8 cellular contexts compared by ENCODE assay signal in the genomic region with DNA sequence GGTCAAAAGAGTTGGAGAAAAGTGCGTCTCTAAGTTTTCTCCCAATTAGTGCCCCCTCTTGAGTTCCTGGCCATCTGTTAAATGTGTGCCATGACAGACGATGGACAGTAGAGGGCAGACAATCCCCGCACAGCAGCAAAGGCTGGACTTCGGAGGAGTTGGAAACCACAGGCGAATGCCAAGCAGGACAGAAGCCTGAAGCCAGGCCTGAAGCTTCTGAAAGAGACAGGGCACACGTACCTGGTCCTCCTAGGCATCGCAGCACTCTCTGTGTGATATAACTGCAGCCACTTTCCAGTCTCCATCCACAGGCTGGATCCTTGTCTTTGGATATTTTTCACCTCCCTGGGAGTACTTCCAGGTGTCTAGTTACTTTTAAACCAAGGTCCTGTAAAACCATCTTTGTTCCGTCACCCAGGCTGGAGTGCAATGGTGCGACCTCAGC. TPM values are rescaled to one million over a fixed set of nuclear protein-coding genes. Genes with fewer than 3 reads are reported as not detected.
A peak's percentile ranks its signal among the peaks of the same experiment; 100 is the strongest.
DNase-seq lines count a peak whose midpoint lies in the region; ATAC-seq and TF ChIP-seq lines count a peak whose summit lies in the region.

No MANE protein-coding gene starts in this region.

- H3K9me3 ChIP-seq in BE2C (no peaks in the 10 kb centered on the region), thyroid gland (no peaks in the 10 kb centered on the region)

- no peaks in the 10 kb centered on the region for H3K36me3 ChIP-seq in BE2C
- H3K36me3 ChIP-seq in thyroid gland = no peaks in the 10 kb centered on the region

- H3K4me3 ChIP-seq in BE2C (ENCODE audit: low read depth, low read length) (no peak overlapping the region), thyroid gland (replicated peaks in 1 of 3) (no peak overlapping the region)

- TF ChIP-seq POLR2A in thyroid gland (IDR thresholded peaks at IDR 0.05) = no peak

- H3K9me3 Mint-ChIP-seq in activated CD8-positive, alpha-beta T cell treated with anti-CD3 and anti-CD28 coated beads for 36 hours = no peaks in the 10 kb centered on the region

- H3K36me3 Mint-ChIP-seq in activated CD8-positive, alpha-beta T cell treated with anti-CD3 and anti-CD28 coated beads for 36 hours (ENCODE audit: low read depth) = no peaks in the 10 kb centered on the region

- TF ChIP-seq CTCF in BE2C (IDR thresholded peaks at IDR 0.05; ENCODE audit: low read depth, low read length) = peak; percentile 80
- peak; percentile 93 for TF ChIP-seq CTCF in activated CD8-positive, alpha-beta T cell treated with anti-CD3 and anti-CD28 coated beads for 36 hours (IDR thresholded peaks at IDR 0.05)
- peak; percentile 59 to 89 (median 82) for TF ChIP-seq CTCF in thyroid gland (IDR thresholded peaks at IDR 0.05)

- peaks cover 20% of the 10 kb centered on the region for H3K4me1 Mint-ChIP-seq in activated CD8-positive, alpha-beta T cell treated with anti-CD3 and anti-CD28 coated beads for 36 hours (ENCODE audit: low read depth)

- CTCF ChIA-PET in activated CD8-positive, alpha-beta T cell treated with anti-CD3 and anti-CD28 coated beads for 36 hours (lab: Charles Lee) = interaction anchor here (0.7 to 3.2 kb wide), 17 partner anchors 9 to 378 kb away, joined by 3 to 18 read pairs (median 5); a partner anchor contains a TSS

- POLR2A ChIA-PET in activated CD8-positive, alpha-beta T cell treated with anti-CD3 and anti-CD28 coated beads for 36 hours (lab: Charles Lee) = interaction anchor here (1.1 kb wide), 1 partner anchor 15 kb away, joined by 3 read pairs; a partner anchor contains a TSS

- ATAC-seq in GM19395 (IDR thresholded peaks at IDR 0.05; ENCODE audit: unreplicated experiment) (peak; percentile 60), esophagus mucosa (peak; percentile 61), HG02870 (IDR thresholded peaks at IDR 0.05; ENCODE audit: unreplicated experiment) (no peak)
- peak; percentile 81 for ATAC-seq in activated CD8-positive, alpha-beta T cell treated with anti-CD3 and anti-CD28 coated beads for 36 hours

- intact Hi-C loops in activated CD8-positive, alpha-beta T cell treated with anti-CD3 and anti-CD28 coated beads for 36 hours (cut with micrococcal nuclease) = no loop called here
- intact Hi-C loops in thyroid gland (cut with DNase I) = loop anchor here (10.0 kb wide), 1 partner anchor 179 kb away; no protein-coding TSS in a partner anchor

- H3K4me1 ChIP-seq in BE2C = no peaks in the 10 kb centered on the region
- H3K4me1 ChIP-seq in thyroid gland = no peaks in the 10 kb centered on the region

- no peak overlapping the region for H3K27ac ChIP-seq in thyroid gland

- H3K27ac Mint-ChIP-seq in activated CD8-positive, alpha-beta T cell treated with anti-CD3 and anti-CD28 coated beads for 36 hours = no peak overlapping the region

- 20 to 22% methylated on average over 9 of the region's 9 CpGs for WGBS in thyroid gland, 2 donors

- H3K27me3 ChIP-seq in BE2C (peaks cover 3% of the 10 kb centered on the region; the same call in 1 of the 2 replicates), thyroid gland (no peaks in the 10 kb centered on the region)

- H3K27me3 Mint-ChIP-seq in activated CD8-positive, alpha-beta T cell treated with anti-CD3 and anti-CD28 coated beads for 36 hours = no peaks in the 10 kb centered on the region

- H3K4me3 Mint-ChIP-seq in activated CD8-positive, alpha-beta T cell treated with anti-CD3 and anti-CD28 coated beads for 36 hours = no peak overlapping the region

- DNase-seq in BE2C = peak; percentile 56
- DNase-seq in NCI-H526 treated with DMSO at 0.1 percent for 48 hours (lab: John Stamatoyannopoulos, UW) = peak; percentile 25
- peak; percentile 63 for DNase-seq in activated CD8-positive, alpha-beta T cell treated with anti-CD3 and anti-CD28 coated beads for 36 hours
- peak; percentile 76 for DNase-seq in middle frontal gyrus (ENCODE audit: extremely low spot score, low spot score)
- peak; percentile 68 to 78 for DNase-seq in thyroid gland

RNA-seq across cellular contexts. Expression of a gene that starts 14.5 kb away (rescaled TPM):
- polyA plus RNA-seq in BE2C (2012; ENCODE audit: insufficient read depth, insufficient read length, low read depth) = 0.83 TPM
- total RNA-seq in activated CD8-positive, alpha-beta T cell treated with anti-CD3 and anti-CD28 coated beads for 36 hours = 1 to 10 TPM; 1.1 to 1.6 TPM
- total RNA-seq in esophagus mucosa (1.7 TPM), thyroid gland (1 to 10 TPM in 3 of 4 donors, under 1 TPM in 1; 0.67 to 2.7 (median 2.0) TPM)

RNA-seq across cellular contexts. Expression of a gene that starts 14.7 kb away (rescaled TPM):
- polyA plus RNA-seq in BE2C (2012; ENCODE audit: insufficient read depth, insufficient read length, low read depth) = 10.6 TPM
- 10 to 100 TPM; 21.0 to 24.4 TPM for total RNA-seq in activated CD8-positive, alpha-beta T cell treated with anti-CD3 and anti-CD28 coated beads for 36 hours
- total RNA-seq in esophagus mucosa = 15.3 TPM
- 10 to 100 TPM in 2 of 4 donors, 1 to 10 TPM in 2; 5.3 to 13.7 (median 10.4) TPM for total RNA-seq in thyroid gland

RNA-seq across cellular contexts. Expression of a gene that starts 25.2 kb away (rescaled TPM):
- 85.0 TPM for polyA plus RNA-seq in BE2C (2012; ENCODE audit: insufficient read depth, insufficient read length, low read depth)
- total RNA-seq in activated CD8-positive, alpha-beta T cell treated with anti-CD3 and anti-CD28 coated beads for 36 hours = 100 to 1,000 TPM in 1 of 2 experiments, 10 to 100 TPM in 1; 100.0 to 103 TPM
- 322 TPM for total RNA-seq in esophagus mucosa
- 100 to 1,000 TPM in 2 of 4 donors, 10 to 100 TPM in 2; 70.4 to 149 (median 95.9) TPM for total RNA-seq in thyroid gland

RNA-seq across cellular contexts. Expression of a gene that starts 25.6 kb away (rescaled TPM):
- polyA plus RNA-seq in BE2C (2012; ENCODE audit: insufficient read depth, insufficient read length, low read depth) = 7.8 TPM
- total RNA-seq in activated CD8-positive, alpha-beta T cell treated with anti-CD3 and anti-CD28 coated beads for 36 hours = 10 to 100 TPM; 16.5 to 17.3 TPM
- 8.6 TPM for total RNA-seq in esophagus mucosa
- total RNA-seq in thyroid gland = 10 to 100 TPM; 20.8 to 46.7 (median 25.6) TPM

RNA-seq across cellular contexts. Expression of a gene that starts 47.1 kb away (rescaled TPM):
- polyA plus RNA-seq in BE2C (2012; ENCODE audit: insufficient read depth, insufficient read length, low read depth) = not detected
- total RNA-seq in activated CD8-positive, alpha-beta T cell treated with anti-CD3 and anti-CD28 coated beads for 36 hours = not detected
- total RNA-seq in esophagus mucosa = 3.5 TPM
- under 1 TPM in 2 of 4 donors, not detected in 2; 0.27 to 0.63 TPM for total RNA-seq in thyroid gland

Comparison
In these comparisons a context has a peak if more than half of its experiments do, and no peak if none do; other contexts are left out.
1. DNase-seq: peak in every context shown above with its lines; median percentile 76 in middle frontal gyrus; 73 in thyroid gland; 63 in activated CD8-positive, alpha-beta T cell treated with anti-CD3 and anti-CD28 coated beads for 36 hours; 56 in BE2C; 25 in NCI-H526 treated with DMSO at 0.1 percent for 48 hours.